1 cellular context compared by ENCODE assay signal in the genomic region with DNA sequence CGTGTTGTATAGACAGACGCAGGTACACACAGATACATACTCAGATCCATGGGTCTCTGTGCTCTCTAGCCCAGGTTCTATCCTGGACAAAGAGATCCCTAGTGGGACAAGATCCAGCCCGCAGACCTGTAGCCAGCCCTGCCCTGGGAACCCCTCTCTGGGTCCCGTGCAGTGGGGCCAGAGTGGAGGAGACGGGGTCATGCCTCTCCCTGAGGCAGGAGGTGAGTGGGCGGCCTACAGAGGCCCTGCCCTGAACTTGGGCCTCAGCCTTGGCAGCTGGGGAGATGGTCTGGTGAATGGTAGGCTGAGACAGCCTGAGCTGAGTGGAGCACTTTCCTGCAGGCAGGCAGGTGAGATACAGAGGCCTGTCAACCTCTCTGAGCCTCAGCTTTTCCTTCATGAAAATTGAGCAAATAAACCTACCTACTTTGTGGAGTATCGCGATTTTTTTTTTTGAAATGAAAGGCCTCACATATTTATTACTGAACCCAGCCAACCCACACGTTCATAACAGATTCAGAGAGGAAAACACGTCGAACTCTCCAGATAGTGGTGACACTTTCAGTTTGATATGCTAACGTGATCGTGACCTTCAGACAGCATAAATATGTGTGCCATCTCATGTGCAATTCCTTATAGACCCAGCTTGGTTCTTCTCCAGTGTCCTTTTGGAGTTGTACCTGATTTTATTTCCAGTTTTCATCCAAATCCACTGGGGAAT.
TF ChIP-seq lines count a peak whose summit lies in the region.

No MANE protein-coding gene starts in this region.

TF ChIP-seq in A549, 52 proteins besides CTCF, POLR2A, EP300 and RAD21 (continued from another document):
- no peak for TF ChIP-seq REST (IDR thresholded peaks at IDR 0.05)
- no peak for TF ChIP-seq CHD4 (IDR thresholded peaks at IDR 0.05; ENCODE audit: borderline replicate concordance)
- TF ChIP-seq, protein P1, sequence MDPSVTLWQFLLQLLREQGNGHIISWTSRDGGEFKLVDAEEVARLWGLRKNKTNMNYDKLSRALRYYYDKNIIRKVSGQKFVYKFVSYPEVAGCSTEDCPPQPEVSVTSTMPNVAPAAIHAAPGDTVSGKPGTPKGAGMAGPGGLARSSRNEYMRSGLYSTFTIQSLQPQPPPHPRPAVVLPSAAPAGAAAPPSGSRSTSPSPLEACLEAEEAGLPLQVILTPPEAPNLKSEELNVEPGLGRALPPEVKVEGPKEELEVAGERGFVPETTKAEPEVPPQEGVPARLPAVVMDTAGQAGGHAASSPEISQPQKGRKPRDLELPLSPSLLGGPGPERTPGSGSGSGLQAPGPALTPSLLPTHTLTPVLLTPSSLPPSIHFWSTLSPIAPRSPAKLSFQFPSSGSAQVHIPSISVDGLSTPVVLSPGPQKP (IDR thresholded peaks at IDR 0.05; ENCODE audit: low read depth, low read length) = no peak
- TF ChIP-seq HMGXB4 (CRISPR knock-in tag; IDR thresholded peaks at IDR 0.05; ENCODE audit: borderline replicate concordance) = no peak
- TF ChIP-seq HOXB13 (CRISPR knock-in tag; IDR thresholded peaks at IDR 0.05; ENCODE audit: low read depth) = no peak
- no peak for TF ChIP-seq GATA3 (IDR thresholded peaks at IDR 0.05; ENCODE audit: borderline replicate concordance)
- no peak for TF ChIP-seq JUN (IDR thresholded peaks at IDR 0.05)
- no peak for TF ChIP-seq HEYL (CRISPR knock-in tag; IDR thresholded peaks at IDR 0.05)
- TF ChIP-seq TP53 (CRISPR knock-in tag; IDR thresholded peaks at IDR 0.05) = no peak
- TF ChIP-seq, protein P2, sequence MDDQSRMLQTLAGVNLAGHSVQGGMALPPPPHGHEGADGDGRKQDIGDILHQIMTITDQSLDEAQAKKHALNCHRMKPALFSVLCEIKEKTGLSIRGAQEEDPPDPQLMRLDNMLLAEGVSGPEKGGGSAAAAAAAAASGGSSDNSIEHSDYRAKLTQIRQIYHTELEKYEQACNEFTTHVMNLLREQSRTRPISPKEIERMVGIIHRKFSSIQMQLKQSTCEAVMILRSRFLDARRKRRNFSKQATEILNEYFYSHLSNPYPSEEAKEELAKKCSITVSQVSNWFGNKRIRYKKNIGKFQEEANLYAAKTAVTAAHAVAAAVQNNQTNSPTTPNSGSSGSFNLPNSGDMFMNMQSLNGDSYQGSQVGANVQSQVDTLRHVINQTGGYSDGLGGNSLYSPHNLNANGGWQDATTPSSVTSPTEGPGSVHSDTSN (IDR thresholded peaks at IDR 0.05) = no peak
